ENCODE assay signal across 27 cellular contexts in genomic region chr4:1315306-1315705, GRCh38.
"Had no signal": no experiment of that assay in that cellular context is flagged by ENCODE, and none has a peak within 500 bp of the region (broad histone marks: within the 10 kb centered on the region; RNA-seq: fewer than 3 reads in every experiment).

No MANE protein-coding gene starts in this region.

- FAIRE-seq: colon, islet of Langerhans, small intestine, TTC549 had no signal

- H3K4me3 ChIP-seq: esophagus squamous epithelium, transverse colon had no signal

- H3K9me3 ChIP-seq: esophagus squamous epithelium, neutrophil, transverse colon had no signal

- H3K27me3 ChIP-seq: esophagus squamous epithelium, neutrophil, transverse colon had no signal

- ATAC-seq: activated CD4-positive, CD25-positive, alpha-beta regulatory T cell treated with anti-CD3 and anti-CD28 coated beads, Interleukin-2, amount 50 U/mL, for 24 hours; left ventricle myocardium superior; sciatic nerve; stimulated activated effector memory CD8-positive, alpha-beta T cell treated with anti-CD3 and anti-CD28 coated beads, Interleukin-12 subunit alpha, Interleukin-12 subunit beta, amount 100 ng/mL, for 72 hours had no signal

- H3K27ac ChIP-seq: epithelial cell of prostate, esophagus squamous epithelium, transverse colon, VCaP had no signal

- DNase-seq: activated CD4-positive, alpha-beta memory T cell treated with anti-CD3 and anti-CD28 coated beads, Interleukin-2, amount 10 ng/mL, durations not matched to agents 7 days and 5 days; activated CD8-positive, alpha-beta memory T cell treated with anti-CD3 and anti-CD28 coated beads, Interleukin-2, amount 50 U/mL, for 48 hours; activated gamma-delta T cell; activated naive CD8-positive, alpha-beta T cell treated with anti-CD3 and anti-CD28 coated beads, Interleukin-2, amount 50 U/mL, for 24 hours; activated T-cell treated with anti-CD3 and anti-CD28 coated beads, Interleukin-2, amount 50 U/mL, for 24 hours; amygdala; central memory CD4-positive, alpha-beta T cell; dermis blood vessel endothelial cell; effector CD4-positive, alpha-beta T cell; esophagus squamous epithelium; foreskin melanocyte; left ventricle myocardium superior; mammary epithelial cell; naive B cell; nephron progenitor cell; small intestine; stimulated activated CD4-positive, alpha-beta T cell treated with anti-CD3 and anti-CD28 coated beads, Interleukin-4, amount 100 ng/mL, for 24 hours; transverse colon had no signal
